16 cellular contexts compared by ENCODE assay signal in genomic region chr14:69626132-69626500, GRCh38. TPM values are rescaled to one million over a fixed set of nuclear protein-coding genes. Genes with fewer than 3 reads are reported as not detected.
A peak's percentile ranks its signal among the peaks of the same experiment; 100 is the strongest.
DNase-seq lines count a peak whose midpoint lies in the region; ATAC-seq and TF ChIP-seq lines count a peak whose summit lies in the region.
"Had no signal": no experiment of that assay in that cellular context is flagged by ENCODE, and none has a peak within 500 bp of the region (broad histone marks: within the 10 kb centered on the region; RNA-seq: fewer than 3 reads in every experiment).

No MANE protein-coding gene starts in this region.

- H3K4me3 Mint-ChIP-seq in activated T-helper 17 cell treated with anti-CD3 and anti-CD28 coated beads, Interleukin-2, amount 50 U/mL, for 72 hours: peak overlapping the region; percentile 90
- H3K4me3 Mint-ChIP-seq: brain had no signal

- peaks cover 84% of the 10 kb centered on the region for H3K4me1 ChIP-seq in BLaER1
- peaks cover 12% of the 10 kb centered on the region; the same call in 1 of the 2 replicates for H3K4me1 ChIP-seq in HEK293 (ENCODE audit: control insufficient read depth, insufficient read depth, low read length)
- peaks cover 90% of the 10 kb centered on the region for H3K4me1 ChIP-seq in lower lobe of right lung

- H3K9ac ChIP-seq in BLaER1: peak overlapping the region; percentile 56

- no peaks in the 10 kb centered on the region for H3K27me3 Mint-ChIP-seq in activated T-helper 17 cell treated with anti-CD3 and anti-CD28 coated beads, Interleukin-2, amount 50 U/mL, for 72 hours

- ATAC-seq in activated T-helper 17 cell treated with anti-CD3 and anti-CD28 coated beads, Interleukin-2, amount 50 U/mL, for 72 hours (replicated peaks): no peak
- no peak for ATAC-seq in lower lobe of right lung
- ATAC-seq in HG03521 (IDR thresholded peaks at IDR 0.05; ENCODE audit: unreplicated experiment): no peak
- ATAC-seq in HG02678 (IDR thresholded peaks at IDR 0.05; ENCODE audit: unreplicated experiment): no peak

- H3K4me2 ChIP-seq in BLaER1: peak overlapping the region; percentile 80

- 0 out of 2 replicates have a peak overlapping the region, but pooled peaks have one; percentile 39 for H3K4me3 ChIP-seq in BLaER1
- no peak overlapping the region for H3K4me3 ChIP-seq in HEK293 (ENCODE audit: low read depth, low read length)
- no peak overlapping the region for H3K4me3 ChIP-seq in lower lobe of right lung
- H3K4me3 ChIP-seq: lung, pancreas had no signal

- H3K36me3 ChIP-seq in BLaER1 (peaks cover 17% of the 10 kb centered on the region; the same call in 1 of the 2 replicates), HEK293 (ENCODE audit: control insufficient read depth in 2 of 2, insufficient read depth in 1 of 2, low read length in 2 of 2) (no peaks in the 10 kb centered on the region), lower lobe of right lung (no peaks in the 10 kb centered on the region)
- H3K36me3 ChIP-seq: BE2C, pancreas had no signal

- no peaks in the 10 kb centered on the region for H3K9me3 Mint-ChIP-seq in activated T-helper 17 cell treated with anti-CD3 and anti-CD28 coated beads, Interleukin-2, amount 50 U/mL, for 72 hours
- H3K9me3 Mint-ChIP-seq: brain had no signal

- peak overlapping the region; percentile 87 for H3K27ac Mint-ChIP-seq in activated T-helper 17 cell treated with anti-CD3 and anti-CD28 coated beads, Interleukin-2, amount 50 U/mL, for 72 hours

- H3K9me3 ChIP-seq in BLaER1 (no peaks in the 10 kb centered on the region), HEK293 (ENCODE audit: control insufficient read depth, insufficient read depth, low read depth, low read length) (no peaks in the 10 kb centered on the region), lower lobe of right lung (no peaks in the 10 kb centered on the region)
- H3K9me3 ChIP-seq: BE2C, pancreas had no signal

- no peak for TF ChIP-seq CTCF in HEK293 (tag by site-specific recombination; IDR thresholded peaks at IDR 0.05)
- no peak for TF ChIP-seq CTCF in lower lobe of right lung (IDR thresholded peaks at IDR 0.05)

- H4K20me1 ChIP-seq in BLaER1: peaks cover 100% of the 10 kb centered on the region

- DNase-seq in lower lobe of right lung (no peak), NCI-H82 treated with DMSO at 0.1 percent for 48 hours (lab: John Stamatoyannopoulos, UW; ENCODE audit: unreplicated experiment) (no peak), AG20443 (ENCODE audit: low spot score) (no peak)
- DNase-seq: BE2C; stimulated activated CD4-positive, alpha-beta T cell treated with anti-CD3 and anti-CD28 coated beads, Interleukin-2, amount 100 ng/mL, for 24 hours; stimulated activated naive CD4-positive, alpha-beta T cell treated with Interleukin-2 at 50 U/mL for 16 hours; SW 1271 had no signal

- CTCF ChIA-PET in HEK293 (lab: Yijun Ruan, JAX): interaction anchor here (0.6 to 1.7 kb wide), 2 partner anchors 41 to 1009 kb away, joined by 3 read pairs; no protein-coding TSS in a partner anchor

- H3K4me1 Mint-ChIP-seq in activated T-helper 17 cell treated with anti-CD3 and anti-CD28 coated beads, Interleukin-2, amount 50 U/mL, for 72 hours: peaks cover 64% of the 10 kb centered on the region

- H3K27me3 ChIP-seq in BLaER1 (no peaks in the 10 kb centered on the region), lower lobe of right lung (ENCODE audit: low read depth) (no peaks in the 10 kb centered on the region)
- H3K27me3 ChIP-seq: BE2C, pancreas had no signal

- POLR2A ChIA-PET in HEK293 (lab: Yijun Ruan, JAX): no interaction called here

- peaks cover 60% of the 10 kb centered on the region for H3K36me3 Mint-ChIP-seq in activated T-helper 17 cell treated with anti-CD3 and anti-CD28 coated beads, Interleukin-2, amount 50 U/mL, for 72 hours (ENCODE audit: low read depth)
- H3K36me3 Mint-ChIP-seq: brain had no signal

- H3K27ac ChIP-seq in BLaER1 (peak overlapping the region; percentile 57), HEK293 (ENCODE audit: extremely low read depth, low read depth, low read length) (no peak overlapping the region), lower lobe of right lung (peak overlapping the region; percentile 65)
- H3K27ac ChIP-seq: epithelial cell of prostate had no signal

- intact Hi-C loops in lower lobe of right lung (cut with DNase I): no loop called here

TF ChIP-seq in HEK293, 187 proteins besides CTCF, POLR2A, EP300 and RAD21:
- TF ChIP-seq ZFHX2 (tag by site-specific recombination; conservative IDR thresholded peaks at IDR 0.05) (peak; percentile 20; the same call in 1 of the 2 replicates), ZNF677 (tag by site-specific recombination; IDR thresholded peaks at IDR 0.05) (no peak), EGR2 (tag by site-specific recombination; IDR thresholded peaks at IDR 0.05; ENCODE audit: low read depth) (0 out of 2 replicates have a peak, but pooled peaks have one; percentile 32)

RNA-seq across cellular contexts. Expression of gene SUSD6, which starts 14.7 kb away (rescaled TPM):
- 10 to 100 TPM; 76.9 to 96.4 TPM for total RNA-seq in activated T-helper 17 cell treated with anti-CD3 and anti-CD28 coated beads, Interleukin-2, amount 50 U/mL, for 72 hours
- total RNA-seq in lower lobe of right lung: 80.1 TPM

RNA-seq across cellular contexts. Expression of gene CCDC177, which starts 51.4 kb away (rescaled TPM):
- total RNA-seq in activated T-helper 17 cell treated with anti-CD3 and anti-CD28 coated beads, Interleukin-2, amount 50 U/mL, for 72 hours: not detected
- total RNA-seq in lower lobe of right lung: not detected
- total RNA-seq: lung, pancreas had no signal
